ENCODE assay signal across 15 cellular contexts in the genomic region with DNA sequence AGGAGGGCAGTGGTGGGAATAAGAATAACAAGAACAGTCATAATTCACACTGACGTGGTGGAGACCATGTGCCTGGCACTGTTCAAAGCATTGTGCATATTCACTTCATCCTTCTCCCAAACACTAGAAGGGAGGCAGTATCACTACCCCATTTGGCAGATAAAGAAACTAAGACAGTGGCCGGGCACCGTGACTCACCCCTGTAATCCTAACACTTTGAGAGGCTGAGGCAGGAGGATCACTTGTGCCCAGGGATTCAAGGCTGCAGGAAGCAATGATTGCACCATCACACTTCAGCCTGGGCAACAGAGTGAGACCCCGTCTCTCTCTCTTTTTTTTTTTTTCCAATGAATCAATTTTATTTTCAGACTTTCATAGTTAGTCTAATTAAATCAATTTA.
DNase-seq lines count a peak whose midpoint lies in the region; ATAC-seq lines count a peak whose summit lies in the region.
"Had no signal": no experiment of that assay in that cellular context is flagged by ENCODE, and none has a peak within 500 bp of the region (broad histone marks: within the 10 kb centered on the region; RNA-seq: fewer than 3 reads in every experiment).

No MANE protein-coding gene starts in this region.

- peak; percentile 21 to 26 for DNase-seq in NOMO-1 (lab: John Stamatoyannopoulos, UW; ENCODE audit: unreplicated experiment in 2 of 2)
- no peak for DNase-seq in NOMO-1 treated with DMSO at 0.1 percent for 48 hours (lab: John Stamatoyannopoulos, UW; ENCODE audit: unreplicated experiment)
- peak; percentile 49 for DNase-seq in OCI-M1 (lab: John Stamatoyannopoulos, UW)
- no peak for DNase-seq in stimulated activated naive B cell treated with anti-CD40 and anti-IgM and Interleukin-4, amounts not matched to agents 10 μg/mL and 1 μg/mL and 100 μg/mL, for 72 hours
- DNase-seq in HCEC 1CT = no peak
- DNase-seq: CD8-positive, alpha-beta memory T cell; H7; NCI-H1092; NCI-H2107; NCI-H226; NCI-H526; SK-N-SH; T-helper 1 cell had no signal

- H3K9me3 Mint-ChIP-seq in stimulated activated naive B cell treated with anti-CD40 and anti-IgM and Interleukin-4, amounts not matched to agents 10 μg/mL and 1 μg/mL and 100 μg/mL, for 72 hours = no peaks in the 10 kb centered on the region
- H3K9me3 Mint-ChIP-seq: CD8-positive, alpha-beta memory T cell; IgD-negative memory B cell had no signal

- H3K27ac Mint-ChIP-seq in stimulated activated naive B cell treated with anti-CD40 and anti-IgM and Interleukin-4, amounts not matched to agents 10 μg/mL and 1 μg/mL and 100 μg/mL, for 72 hours = no peak overlapping the region

- no peak overlapping the region for H3K4me3 Mint-ChIP-seq in stimulated activated naive B cell treated with anti-CD40 and anti-IgM and Interleukin-4, amounts not matched to agents 10 μg/mL and 1 μg/mL and 100 μg/mL, for 72 hours
- H3K4me3 Mint-ChIP-seq: IgD-negative memory B cell had no signal

- H3K36me3 Mint-ChIP-seq in stimulated activated naive B cell treated with anti-CD40 and anti-IgM and Interleukin-4, amounts not matched to agents 10 μg/mL and 1 μg/mL and 100 μg/mL, for 72 hours = no peaks in the 10 kb centered on the region
- H3K36me3 Mint-ChIP-seq: CD8-positive, alpha-beta memory T cell; IgD-negative memory B cell had no signal

- H3K27me3 Mint-ChIP-seq in stimulated activated naive B cell treated with anti-CD40 and anti-IgM and Interleukin-4, amounts not matched to agents 10 μg/mL and 1 μg/mL and 100 μg/mL, for 72 hours = peaks cover 21 to 29% of the 10 kb centered on the region in 2 donors

- peak; percentile 31 to 55 for ATAC-seq in stimulated activated naive B cell treated with anti-CD40 and anti-IgM and Interleukin-4, amounts not matched to agents 10 μg/mL and 1 μg/mL and 100 μg/mL, for 72 hours (replicated peaks)
- no peak for ATAC-seq in GM21737 (IDR thresholded peaks at IDR 0.05; ENCODE audit: unreplicated experiment)

- H3K4me1 Mint-ChIP-seq in stimulated activated naive B cell treated with anti-CD40 and anti-IgM and Interleukin-4, amounts not matched to agents 10 μg/mL and 1 μg/mL and 100 μg/mL, for 72 hours = peaks cover 4 to 10% of the 10 kb centered on the region in 2 donors

Comparison
In these comparisons a context has a peak if more than half of its experiments do, and no peak if none do; other contexts are left out.
1. DNase-seq: peak in NOMO-1 (2 of 2) and OCI-M1 (single experiment); none in NOMO-1 treated with DMSO at 0.1 percent for 48 hours (single experiment), stimulated activated naive B cell treated with anti-CD40 and anti-IgM and Interleukin-4, amounts not matched to agents 10 μg/mL and 1 μg/mL and 100 μg/mL, for 72 hours (single experiment) and HCEC 1CT (single experiment).